In genomic region chr7:151019130-151019447, GRCh38 we compare ENCODE assay signal across 10 cellular contexts. TPM values are rescaled to one million over a fixed set of nuclear protein-coding genes. Genes with fewer than 3 reads are reported as not detected.
DNase-seq lines count a peak whose midpoint lies in the region; ATAC-seq, FAIRE-seq and TF ChIP-seq lines count a peak whose summit lies in the region.
"Had no signal": no experiment of that assay in that cellular context is flagged by ENCODE, and none has a peak within 500 bp of the region (broad histone marks: within the 10 kb centered on the region; RNA-seq: fewer than 3 reads in every experiment).

No MANE protein-coding gene starts in this region.

- WGBS in A549 (ENCODE audit: missing lambda C conversion rate), result 82% methylated on average over 9 of the region's 20 CpGs

- H3F3A ChIP-seq in neural cell (ENCODE audit: insufficient read depth, low read length, poor library complexity, severe bottlenecking), result no peaks in the 10 kb centered on the region

- H3K27ac ChIP-seq in A549 (no peak overlapping the region), HUES48 (ENCODE audit: low read depth, low read length) (no peak overlapping the region), neural cell (ENCODE audit: low read length) (no peak overlapping the region)
- no peak overlapping the region for H3K27ac ChIP-seq in effector memory CD4-positive, alpha-beta T cell (ENCODE audit: insufficient read depth, low read length, poor library complexity, severe bottlenecking)

- H3K4me3 ChIP-seq in A549, result no peak overlapping the region
- H3K4me3 ChIP-seq in HUES48 (ENCODE audit: low read depth, low read length), result peak overlapping the region; percentile 31; the same call in 1 of the 2 replicates
- peak overlapping the region; percentile 44 for H3K4me3 ChIP-seq in effector memory CD4-positive, alpha-beta T cell (ENCODE audit: insufficient read depth, low read depth, low read length, poor library complexity, severe bottlenecking)
- H3K4me3 ChIP-seq in neural cell (ENCODE audit: low read length), result peak overlapping the region; percentile 58

- no peaks in the 10 kb centered on the region for H3K9me2 ChIP-seq in neural cell (ENCODE audit: insufficient read depth, low read length)

- no peaks in the 10 kb centered on the region for H3K79me2 ChIP-seq in neural cell (replicated peaks; ENCODE audit: insufficient read depth, low read length)

- POLR2A ChIA-PET in A549 (lab: Yijun Ruan, JAX), result interaction anchor here (1.0 kb wide), 1 partner anchor 9 kb away, joined by 4 read pairs; the partner anchor contains the start of gene ABCB8

- no peak for TF ChIP-seq POLR2A in A549 (IDR thresholded peaks at IDR 0.05; ENCODE audit: low read length)

- H3K36me3 ChIP-seq in HUES48 (ENCODE audit: control insufficient read depth, insufficient read depth, low read length) (no peaks in the 10 kb centered on the region), neural cell (ENCODE audit: insufficient read depth, low read length) (no peaks in the 10 kb centered on the region)
- H3K36me3 ChIP-seq in effector memory CD4-positive, alpha-beta T cell (ENCODE audit: control insufficient read depth, insufficient read depth, low read length), result no peaks in the 10 kb centered on the region

- CTCF ChIA-PET in A549 (lab: Yijun Ruan, JAX), result interaction anchor here (0.9 to 9.0 kb wide), 33 partner anchors 9 to 595 kb away, joined by 3 to 110 read pairs (median 9); partner anchors contain the start of genes ABCB8, NOS3 and SLC4A2

- H3K9ac ChIP-seq in HUES48 (ENCODE audit: low read depth, low read length), result no peak overlapping the region
- no peak overlapping the region for H3K9ac ChIP-seq in neural cell (ENCODE audit: low read length)

- H3K9me3 ChIP-seq in A549 (no peaks in the 10 kb centered on the region), HUES48 (ENCODE audit: control insufficient read depth, insufficient read depth, low read length) (no peaks in the 10 kb centered on the region), neural cell (ENCODE audit: low read length) (no peaks in the 10 kb centered on the region)
- H3K9me3 ChIP-seq in effector memory CD4-positive, alpha-beta T cell (ENCODE audit: control insufficient read depth, low read length), result no peaks in the 10 kb centered on the region

- ATAC-seq in A549 (no peak), HG02623 (IDR thresholded peaks at IDR 0.05; ENCODE audit: unreplicated experiment) (no peak)

- TF ChIP-seq CTCF in A549 (IDR thresholded peaks at IDR 0.05) (no peak), neural cell (IDR thresholded peaks at IDR 0.05; ENCODE audit: poor library complexity, severe bottlenecking) (no peak)

- H3K4me1 ChIP-seq in A549 (peaks cover 6% of the 10 kb centered on the region; the same call in 2 of the 3 replicates), HUES48 (ENCODE audit: control insufficient read depth, insufficient read depth, low read length) (peaks cover 8% of the 10 kb centered on the region; the same call in 1 of the 2 replicates)
- peaks cover 43% of the 10 kb centered on the region for H3K4me1 ChIP-seq in effector memory CD4-positive, alpha-beta T cell (ENCODE audit: control insufficient read depth, insufficient read depth, low read length, poor library complexity, severe bottlenecking)

- H3K4me2 ChIP-seq in A549, result peak overlapping the region; percentile 90
- H3K4me2 ChIP-seq in neural cell (ENCODE audit: low read length), result no peak overlapping the region

- H3K27me3 ChIP-seq in HUES48 (ENCODE audit: control insufficient read depth, insufficient read depth, low read length) (peaks cover 50% of the 10 kb centered on the region), neural cell (ENCODE audit: insufficient read depth, low read depth, low read length) (peaks cover 25% of the 10 kb centered on the region)
- peaks cover 2% of the 10 kb centered on the region for H3K27me3 ChIP-seq in effector memory CD4-positive, alpha-beta T cell (replicated peaks; ENCODE audit: control insufficient read depth, insufficient read depth, low read length, poor library complexity, severe bottlenecking)

- no peak overlapping the region for H2AFZ ChIP-seq in neural cell (ENCODE audit: low read depth, low read length)

- TF ChIP-seq RAD21 in A549 (conservative IDR thresholded peaks at IDR 0.05 in 1 of 2, IDR thresholded peaks at IDR 0.05 in 1 of 2) (no peak), neural cell (conservative IDR thresholded peaks at IDR 0.05) (no peak)

- TF ChIP-seq EP300 in A549 (IDR thresholded peaks at IDR 0.05) (no peak), neural cell (conservative IDR thresholded peaks at IDR 0.05; ENCODE audit: poor library complexity, severe bottlenecking) (no peak)

- no peaks in the 10 kb centered on the region for H4K20me1 ChIP-seq in neural cell (ENCODE audit: insufficient read depth)

- DNase-seq in A549 (ENCODE audit: low read depth in 1 of 2, low spot score in 1 of 2), result no peak
- no peak for DNase-seq in effector memory CD4-positive, alpha-beta T cell
- DNase-seq in stimulated activated CD4-positive, alpha-beta T cell treated with anti-CD3 and anti-CD28 coated beads, Interleukin-4, amount 100 ng/mL, for 4 hours, result no peak
- no peak for DNase-seq in cerebellar cortex (ENCODE audit: low spot score)
- DNase-seq in NCI-H187 treated with DMSO at 0.1 percent for 48 hours (lab: John Stamatoyannopoulos, UW), result no peak
- DNase-seq: DMS 273 treated with DMSO at 0.1 percent for 48 hours, SIG-M5 had no signal

- no peak for FAIRE-seq in A549 (lab: Jason Lieb, UNC)

TF ChIP-seq in A549, 52 proteins besides CTCF, POLR2A, EP300 and RAD21 (continues in another document):
- TF ChIP-seq POLR2AphosphoS2 (conservative IDR thresholded peaks at IDR 0.05; ENCODE audit: low read length), result no peak
- TF ChIP-seq HEYL (CRISPR knock-in tag; IDR thresholded peaks at IDR 0.05), result no peak
- no peak for TF ChIP-seq HOXB13 (CRISPR knock-in tag; IDR thresholded peaks at IDR 0.05; ENCODE audit: low read depth)
- no peak for TF ChIP-seq ZC3H11A (IDR thresholded peaks at IDR 0.05)
- TF ChIP-seq RNF2 (IDR thresholded peaks at IDR 0.05; ENCODE audit: borderline replicate concordance, low read depth), result no peak
- no peak for TF ChIP-seq SMC3 (IDR thresholded peaks at IDR 0.05)
- no peak for TF ChIP-seq ESRRA (IDR thresholded peaks at IDR 0.05; ENCODE audit: borderline replicate concordance, low read length)
- TF ChIP-seq CEBPB (IDR thresholded peaks at IDR 0.05), result no peak

TF ChIP-seq in neural cell, 6 proteins besides CTCF, POLR2A, EP300 and RAD21 (continues in another document):
- TF ChIP-seq MXI1 (conservative IDR thresholded peaks at IDR 0.05; ENCODE audit: poor library complexity, severe bottlenecking) (no peak), POLR2AphosphoS5 (IDR thresholded peaks at IDR 0.05) (no peak), TAF1 (IDR thresholded peaks at IDR 0.05; ENCODE audit: low read depth) (no peak), EZH2 (IDR thresholded peaks at IDR 0.05; ENCODE audit: borderline replicate concordance, insufficient read depth, low read length, poor library complexity, severe bottlenecking) (no peak), SMC3 (conservative IDR thresholded peaks at IDR 0.05; ENCODE audit: poor library complexity) (no peak)

RNA-seq across cellular contexts. Expression of gene ATG9B, which starts 5.2 kb away (rescaled TPM):
- polyA plus RNA-seq in A549 (2011; rRNA removed), result 0.06 and 0.19 TPM in 2 replicates
- 0.25 and 0.26 TPM in 2 replicates for polyA plus RNA-seq in A549 (2012; cell fraction: cytosol; rRNA removed)
- polyA plus RNA-seq in A549 (2012; cell fraction: nucleus; rRNA removed), result 1.8 and 2.5 TPM in 2 replicates
- polyA plus RNA-seq in A549 (2017; fragmentation: RNase III; extraction: RNeasy Plus Mini Kit Qiagen cat#74134 plus additional on column Dnase treatment), result 0.17 to 0.23 TPM (median 0.21 TPM) in 3 replicates
- polyA minus RNA-seq in A549 (2011; rRNA and poly(A)+ RNA removed), result not detected in 2 replicates
- polyA plus RNA-seq in neural cell, result 1.2 and 1.4 TPM in 2 replicates
- polyA minus RNA-seq in neural cell, result 0.58 TPM in 1 of 2 replicates, not detected in the other

RNA-seq across cellular contexts. Expression of gene ABCB8, which starts 9.2 kb away (rescaled TPM):
- 19.6 and 22.7 TPM in 2 replicates for polyA plus RNA-seq in A549 (2011; rRNA removed)
- 36.8 and 46.8 TPM in 2 replicates for polyA plus RNA-seq in A549 (2012; cell fraction: cytosol; rRNA removed)
- polyA plus RNA-seq in A549 (2012; cell fraction: nucleus; rRNA removed), result 159 and 182 TPM in 2 replicates
- polyA plus RNA-seq in A549 (2017; fragmentation: RNase III; extraction: RNeasy Plus Mini Kit Qiagen cat#74134 plus additional on column Dnase treatment), result 34.3 to 41.1 TPM (median 38.6 TPM) in 3 replicates
- 47.4 and 60.3 TPM in 2 replicates for polyA minus RNA-seq in A549 (2011; rRNA and poly(A)+ RNA removed)
- polyA plus RNA-seq in neural cell, result 34.4 and 40.5 TPM in 2 replicates
- 49.4 and 51.7 TPM in 2 replicates for polyA minus RNA-seq in neural cell

RNA-seq across cellular contexts. Expression of gene NOS3, which starts 28.3 kb away (rescaled TPM):
- polyA plus RNA-seq in A549 (2011; rRNA removed) (0.42 and 0.52 TPM in 2 replicates), A549 (2017; fragmentation: RNase III; extraction: RNeasy Plus Mini Kit Qiagen cat#74134 plus additional on column Dnase treatment) (0.46 to 0.71 TPM (median 0.51 TPM) in 3 replicates), neural cell (not detected in 2 replicates)
- polyA plus RNA-seq in A549 (2012; cell fraction: cytosol; rRNA removed), result 1.1 and 1.9 TPM in 2 replicates
- polyA plus RNA-seq in A549 (2012; cell fraction: nucleus; rRNA removed), result 1.1 and 3.2 TPM in 2 replicates
- polyA minus RNA-seq in A549 (2011; rRNA and poly(A)+ RNA removed), result not detected in 2 replicates
- polyA minus RNA-seq in neural cell, result not detected in 2 replicates

RNA-seq across cellular contexts. Expression of gene ASIC3, which starts 29.2 kb away (rescaled TPM):
- polyA plus RNA-seq in A549 (2011; rRNA removed), result 4.1 and 4.4 TPM in 2 replicates
- polyA plus RNA-seq in A549 (2012; cell fraction: cytosol; rRNA removed), result 5.4 and 6.4 TPM in 2 replicates
- polyA plus RNA-seq in A549 (2012; cell fraction: nucleus; rRNA removed), result 82.7 and 90.1 TPM in 2 replicates
- 7.5 to 11.4 TPM (median 9.8 TPM) in 3 replicates for polyA plus RNA-seq in A549 (2017; fragmentation: RNase III; extraction: RNeasy Plus Mini Kit Qiagen cat#74134 plus additional on column Dnase treatment)
- polyA minus RNA-seq in A549 (2011; rRNA and poly(A)+ RNA removed), result 0.70 and 1.9 TPM in 2 replicates
- 3.3 and 4.4 TPM in 2 replicates for polyA plus RNA-seq in neural cell
- 0.49 and 1.6 TPM in 2 replicates for polyA minus RNA-seq in neural cell

RNA-seq across cellular contexts. Expression of gene CDK5, which starts 38.6 kb away (rescaled TPM):
- polyA plus RNA-seq in A549 (2011; rRNA removed) (29.6 and 30.0 TPM in 2 replicates), A549 (2017; fragmentation: RNase III; extraction: RNeasy Plus Mini Kit Qiagen cat#74134 plus additional on column Dnase treatment) (41.2 to 51.0 TPM (median 50.3 TPM) in 3 replicates), neural cell (82.2 and 88.3 TPM in 2 replicates)
- polyA plus RNA-seq in A549 (2012; cell fraction: cytosol; rRNA removed), result 45.6 and 54.0 TPM in 2 replicates
- 38.0 and 53.8 TPM in 2 replicates for polyA plus RNA-seq in A549 (2012; cell fraction: nucleus; rRNA removed)
- polyA minus RNA-seq in A549 (2011; rRNA and poly(A)+ RNA removed), result 31.2 and 48.9 TPM in 2 replicates
- polyA minus RNA-seq in neural cell, result 49.3 and 49.7 TPM in 2 replicates
